In genomic region chr6:73520688-73521350, GRCh38 we compare ENCODE assay signal across 1 cellular context.
TF ChIP-seq lines count a peak whose summit lies in the region.

EEF1A1 (minus strand) TSS chr6:73521032; CDS start chr6:73520026, 1,006 bp downstream.

TF ChIP-seq in HepG2, 621 proteins besides CTCF, POLR2A, EP300 and RAD21 (continued from another document and continues in another):
- TF ChIP-seq KIAA2018 (CRISPR knock-in tag; IDR thresholded peaks at IDR 0.05; ENCODE audit: borderline replicate concordance) (no peak; the same call in 1 of the 2 replicates), ATF7 (IDR thresholded peaks at IDR 0.05) (0 out of 2 replicates have a peak, but pooled peaks have one; percentile 30), ATF7 (CRISPR knock-in tag; IDR thresholded peaks at IDR 0.05) (no peak), CBFB (CRISPR knock-in tag; IDR thresholded peaks at IDR 0.05) (no peak), ZFX (CRISPR knock-in tag; IDR thresholded peaks at IDR 0.05; ENCODE audit: low read depth) (peak; percentile 90), HOXA3 (CRISPR knock-in tag; IDR thresholded peaks at IDR 0.05) (no peak; the same call in 1 of the 2 replicates), ZNF678 (CRISPR knock-in tag; IDR thresholded peaks at IDR 0.05) (peak; percentile 89; the same call in 1 of the 2 replicates), SCMH1 (CRISPR knock-in tag; IDR thresholded peaks at IDR 0.05; ENCODE audit: borderline replicate concordance) (no peak), CBX5 (CRISPR knock-in tag; IDR thresholded peaks at IDR 0.05; ENCODE audit: borderline replicate concordance) (no peak; the same call in 1 of the 2 replicates), ZBTB26 (CRISPR knock-in tag; IDR thresholded peaks at IDR 0.05; ENCODE audit: borderline replicate concordance) (peak; percentile 84), NFYC (CRISPR knock-in tag; IDR thresholded peaks at IDR 0.05) (peak; percentile 32; the same call in 1 of the 2 replicates), ZNF605 (CRISPR knock-in tag; IDR thresholded peaks at IDR 0.05) (0 out of 2 replicates have a peak, but pooled peaks have one; percentile 26), ZNF614 (CRISPR knock-in tag; IDR thresholded peaks at IDR 0.05; ENCODE audit: borderline replicate concordance) (peak; percentile 39), ZNF282 (IDR thresholded peaks at IDR 0.05; ENCODE audit: partially characterized antibody) (no peak), RCOR2 (CRISPR knock-in tag; IDR thresholded peaks at IDR 0.05) (peak; percentile 46; the same call in 1 of the 2 replicates), ZMYM4 (CRISPR knock-in tag; IDR thresholded peaks at IDR 0.05) (peak; percentile 85), YY1 (IDR thresholded peaks at IDR 0.05; ENCODE audit: insufficient read depth, insufficient replicate concordance, low read depth, low read length) (peak; percentile 80), NFIB (CRISPR knock-in tag; IDR thresholded peaks at IDR 0.05; ENCODE audit: borderline replicate concordance) (no peak), GRHL1 (CRISPR knock-in tag; conservative IDR thresholded peaks at IDR 0.05) (no peak), ZNF570 (CRISPR knock-in tag; IDR thresholded peaks at IDR 0.05; ENCODE audit: borderline replicate concordance) (peak; percentile 75; the same call in 1 of the 2 replicates), MAX (IDR thresholded peaks at IDR 0.05) (peak; percentile 86), NONO (IDR thresholded peaks at IDR 0.05) (no peak), NONO (CRISPR knock-in tag; conservative IDR thresholded peaks at IDR 0.05) (peak; percentile 84), MTF1 (CRISPR knock-in tag; IDR thresholded peaks at IDR 0.05) (peak; percentile 73), ARID2 (CRISPR knock-in tag; IDR thresholded peaks at IDR 0.05; ENCODE audit: borderline replicate concordance) (peak; percentile 62; the same call in 1 of the 2 replicates), ZNF792 (CRISPR knock-in tag; IDR thresholded peaks at IDR 0.05) (peak; percentile 77), ZMAT3 (CRISPR knock-in tag; conservative IDR thresholded peaks at IDR 0.05) (peak; percentile 63), ZMYM2 (CRISPR knock-in tag; IDR thresholded peaks at IDR 0.05) (no peak; the same call in 1 of the 2 replicates), MLLT10 (CRISPR knock-in tag; IDR thresholded peaks at IDR 0.05) (peak; percentile 91), ZNF546 (CRISPR knock-in tag; conservative IDR thresholded peaks at IDR 0.05) (peak; percentile 44; the same call in 1 of the 2 replicates), ZNF256 (CRISPR knock-in tag; conservative IDR thresholded peaks at IDR 0.05) (peak; percentile 93; the same call in 1 of the 2 replicates), ZBTB7A (CRISPR knock-in tag; IDR thresholded peaks at IDR 0.05) (no peak), GATAD1 (CRISPR knock-in tag; IDR thresholded peaks at IDR 0.05) (peak; percentile 50; the same call in 1 of the 2 replicates), PCBP2 (optimal IDR thresholded peaks at IDR 0.05; ENCODE audit: low read depth, low read length, poor library complexity, severe bottlenecking) (no peak), MXI1 (IDR thresholded peaks at IDR 0.05; ENCODE audit: borderline replicate concordance, low read depth, low read length) (peak; percentile 81; the same call in 2 of the 3 replicates), ATF4 (CRISPR knock-in tag; IDR thresholded peaks at IDR 0.05) (peak in 1 of 2 experiments; percentile 50; a peak in 1 of 4 replicates), MEF2D (CRISPR knock-in tag; IDR thresholded peaks at IDR 0.05) (peak; percentile 63), THAP7 (CRISPR knock-in tag; IDR thresholded peaks at IDR 0.05) (no peak), ZNF230 (CRISPR knock-in tag; IDR thresholded peaks at IDR 0.05) (0 out of 2 replicates have a peak, but pooled peaks have one; percentile 48)
- TF ChIP-seq, protein P1, sequence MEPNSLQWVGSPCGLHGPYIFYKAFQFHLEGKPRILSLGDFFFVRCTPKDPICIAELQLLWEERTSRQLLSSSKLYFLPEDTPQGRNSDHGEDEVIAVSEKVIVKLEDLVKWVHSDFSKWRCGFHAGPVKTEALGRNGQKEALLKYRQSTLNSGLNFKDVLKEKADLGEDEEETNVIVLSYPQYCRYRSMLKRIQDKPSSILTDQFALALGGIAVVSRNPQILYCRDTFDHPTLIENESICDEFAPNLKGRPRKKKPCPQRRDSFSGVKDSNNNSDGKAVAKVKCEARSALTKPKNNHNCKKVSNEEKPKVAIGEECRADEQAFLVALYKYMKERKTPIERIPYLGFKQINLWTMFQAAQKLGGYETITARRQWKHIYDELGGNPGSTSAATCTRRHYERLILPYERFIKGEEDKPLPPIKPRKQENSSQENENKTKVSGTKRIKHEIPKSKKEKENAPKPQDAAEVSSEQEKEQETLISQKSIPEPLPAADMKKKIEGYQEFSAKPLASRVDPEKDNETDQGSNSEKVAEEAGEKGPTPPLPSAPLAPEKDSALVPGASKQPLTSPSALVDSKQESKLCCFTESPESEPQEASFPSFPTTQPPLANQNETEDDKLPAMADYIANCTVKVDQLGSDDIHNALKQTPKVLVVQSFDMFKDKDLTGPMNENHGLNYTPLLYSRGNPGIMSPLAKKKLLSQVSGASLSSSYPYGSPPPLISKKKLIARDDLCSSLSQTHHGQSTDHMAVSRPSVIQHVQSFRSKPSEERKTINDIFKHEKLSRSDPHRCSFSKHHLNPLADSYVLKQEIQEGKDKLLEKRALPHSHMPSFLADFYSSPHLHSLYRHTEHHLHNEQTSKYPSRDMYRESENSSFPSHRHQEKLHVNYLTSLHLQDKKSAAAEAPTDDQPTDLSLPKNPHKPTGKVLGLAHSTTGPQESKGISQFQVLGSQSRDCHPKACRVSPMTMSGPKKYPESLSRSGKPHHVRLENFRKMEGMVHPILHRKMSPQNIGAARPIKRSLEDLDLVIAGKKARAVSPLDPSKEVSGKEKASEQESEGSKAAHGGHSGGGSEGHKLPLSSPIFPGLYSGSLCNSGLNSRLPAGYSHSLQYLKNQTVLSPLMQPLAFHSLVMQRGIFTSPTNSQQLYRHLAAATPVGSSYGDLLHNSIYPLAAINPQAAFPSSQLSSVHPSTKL (CRISPR knock-in tag; IDR thresholded peaks at IDR 0.05): peak; percentile 59
- TF ChIP-seq, protein P2, sequence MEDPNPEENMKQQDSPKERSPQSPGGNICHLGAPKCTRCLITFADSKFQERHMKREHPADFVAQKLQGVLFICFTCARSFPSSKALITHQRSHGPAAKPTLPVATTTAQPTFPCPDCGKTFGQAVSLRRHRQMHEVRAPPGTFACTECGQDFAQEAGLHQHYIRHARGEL (CRISPR knock-in tag; IDR thresholded peaks at IDR 0.05): no peak; the same call in 1 of the 2 replicates
- TF ChIP-seq, protein P3, sequence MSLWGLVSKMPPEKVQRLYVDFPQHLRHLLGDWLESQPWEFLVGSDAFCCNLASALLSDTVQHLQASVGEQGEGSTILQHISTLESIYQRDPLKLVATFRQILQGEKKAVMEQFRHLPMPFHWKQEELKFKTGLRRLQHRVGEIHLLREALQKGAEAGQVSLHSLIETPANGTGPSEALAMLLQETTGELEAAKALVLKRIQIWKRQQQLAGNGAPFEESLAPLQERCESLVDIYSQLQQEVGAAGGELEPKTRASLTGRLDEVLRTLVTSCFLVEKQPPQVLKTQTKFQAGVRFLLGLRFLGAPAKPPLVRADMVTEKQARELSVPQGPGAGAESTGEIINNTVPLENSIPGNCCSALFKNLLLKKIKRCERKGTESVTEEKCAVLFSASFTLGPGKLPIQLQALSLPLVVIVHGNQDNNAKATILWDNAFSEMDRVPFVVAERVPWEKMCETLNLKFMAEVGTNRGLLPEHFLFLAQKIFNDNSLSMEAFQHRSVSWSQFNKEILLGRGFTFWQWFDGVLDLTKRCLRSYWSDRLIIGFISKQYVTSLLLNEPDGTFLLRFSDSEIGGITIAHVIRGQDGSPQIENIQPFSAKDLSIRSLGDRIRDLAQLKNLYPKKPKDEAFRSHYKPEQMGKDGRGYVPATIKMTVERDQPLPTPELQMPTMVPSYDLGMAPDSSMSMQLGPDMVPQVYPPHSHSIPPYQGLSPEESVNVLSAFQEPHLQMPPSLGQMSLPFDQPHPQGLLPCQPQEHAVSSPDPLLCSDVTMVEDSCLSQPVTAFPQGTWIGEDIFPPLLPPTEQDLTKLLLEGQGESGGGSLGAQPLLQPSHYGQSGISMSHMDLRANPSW (CRISPR knock-in tag; IDR thresholded peaks at IDR 0.05; ENCODE audit: borderline replicate concordance): peak; percentile 61; the same call in 1 of the 2 replicates
